In genomic region chr6:34712881-34713280, GRCh38 we compare ENCODE assay signal across 1 cellular context.
TF ChIP-seq lines count a peak whose summit lies in the region.

No MANE protein-coding gene starts in this region.

TF ChIP-seq in HepG2, 621 proteins besides CTCF, POLR2A, EP300 and RAD21 (continued from another document):
- TF ChIP-seq CEBPG (CRISPR knock-in tag; IDR thresholded peaks at IDR 0.05), result 0 out of 2 replicates have a peak, but pooled peaks have one; percentile 7
